ENCODE assay signal across 1 cellular context in the genomic region with DNA sequence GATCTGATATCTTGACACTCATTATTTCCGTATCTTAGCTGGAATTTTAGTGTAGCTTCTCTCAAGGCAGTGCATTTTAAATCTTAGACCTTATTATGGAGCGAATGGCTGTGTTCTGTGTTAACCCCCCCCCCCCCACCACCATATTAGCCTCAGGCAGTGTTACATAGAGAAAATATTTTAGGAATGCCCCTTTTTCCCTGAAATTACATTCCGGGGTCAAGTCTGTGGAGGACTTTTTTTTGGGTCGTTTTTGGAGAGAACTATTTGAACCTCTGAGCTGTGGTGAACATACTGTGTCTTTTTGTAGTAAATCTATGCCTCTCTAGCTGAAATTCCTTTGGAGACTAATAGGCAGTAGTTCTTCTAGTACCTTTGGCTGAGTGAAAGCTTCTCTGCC.
TF ChIP-seq lines count a peak whose summit lies in the region.

No MANE protein-coding gene starts in this region.

TF ChIP-seq in HEK293T, 16 proteins besides CTCF, POLR2A, EP300 and RAD21 (continued from another document):
- TF ChIP-seq PKNOX1 (IDR thresholded peaks at IDR 0.05) (no peak), ARNT (IDR thresholded peaks at IDR 0.05) (no peak), SUZ12 (IDR thresholded peaks at IDR 0.05) (no peak), FOXA1 (IDR thresholded peaks at IDR 0.05) (no peak), BHLHE40 (IDR thresholded peaks at IDR 0.05; ENCODE audit: borderline replicate concordance) (no peak), ELF4 (IDR thresholded peaks at IDR 0.05) (no peak), HDGF (IDR thresholded peaks at IDR 0.05; ENCODE audit: borderline replicate concordance) (no peak), ZNF384 (IDR thresholded peaks at IDR 0.05) (no peak), NFRKB (IDR thresholded peaks at IDR 0.05) (no peak), SP1 (IDR thresholded peaks at IDR 0.05) (no peak), FOXK2 (IDR thresholded peaks at IDR 0.05) (no peak), L3MBTL2 (conservative IDR thresholded peaks at IDR 0.05) (no peak)
